Comparison of ENCODE assay signal across 9 cellular contexts in the genomic region with DNA sequence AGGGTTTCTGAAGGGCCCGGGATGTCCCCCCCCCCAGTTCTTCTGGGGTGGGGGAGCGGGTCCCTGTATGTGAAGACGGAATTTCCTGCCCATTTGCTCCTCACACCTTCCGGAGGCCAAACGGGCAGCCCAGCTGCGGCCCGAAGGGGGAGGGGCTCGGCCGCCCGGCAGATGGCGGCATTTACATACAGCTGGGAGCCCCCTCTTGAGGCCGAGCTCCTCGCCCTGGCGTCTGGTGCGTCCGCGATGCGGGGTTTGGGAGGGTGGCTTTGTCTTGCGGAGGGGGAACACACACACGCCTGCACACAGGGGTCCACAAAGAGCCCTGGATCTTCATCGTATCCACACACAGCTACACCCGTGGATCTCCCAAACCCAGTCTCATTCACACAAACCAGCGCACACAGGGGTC. TPM values are rescaled to one million over a fixed set of nuclear protein-coding genes. Genes with fewer than 3 reads are reported as not detected.
DNase-seq lines count a peak whose midpoint lies in the region; ATAC-seq and TF ChIP-seq lines count a peak whose summit lies in the region.
"Had no signal": no experiment of that assay in that cellular context is flagged by ENCODE, and none has a peak within 500 bp of the region (broad histone marks: within the 10 kb centered on the region; RNA-seq: fewer than 3 reads in every experiment).

No MANE protein-coding gene starts in this region.

- H3K4me3 ChIP-seq in astrocyte of the cerebellum (ENCODE audit: low read depth, low read length): peak overlapping the region; percentile 8

- DNase-seq in COLO668 (lab: John Stamatoyannopoulos, UW; ENCODE audit: unreplicated experiment): peak; percentile 94
- DNase-seq in NCI-H748 (lab: John Stamatoyannopoulos, UW; ENCODE audit: unreplicated experiment): peak; percentile 98
- DNase-seq in astrocyte of the cerebellum (ENCODE audit: low read depth): no peak
- DNase-seq in left lobe of liver (ENCODE audit: low spot score): no peak
- no peak for DNase-seq in amniotic stem cell (lab: John Stamatoyannopoulos, UW)

- ATAC-seq in HG03108 (IDR thresholded peaks at IDR 0.05; ENCODE audit: unreplicated experiment) (peak; percentile 57), left lobe of liver (peak; percentile 40), HG02588 (IDR thresholded peaks at IDR 0.05; ENCODE audit: unreplicated experiment) (no peak), HG03135 (IDR thresholded peaks at IDR 0.05; ENCODE audit: unreplicated experiment) (no peak)

- in situ Hi-C loops in astrocyte of the cerebellum (cut with HindIII; ENCODE audit: low sequenced_read_pairs): no loop called here

- peak; percentile 43 for TF ChIP-seq CTCF in astrocyte of the cerebellum (IDR thresholded peaks at IDR 0.05; ENCODE audit: low read depth, low read length, missing control alignments)

RNA-seq across cellular contexts. Expression of a gene that starts 0.9 kb away (rescaled TPM):
- total RNA-seq in left lobe of liver: not detected

RNA-seq across cellular contexts. Expression of a gene that starts 17.1 kb away (rescaled TPM):
- not detected for total RNA-seq in left lobe of liver
- total RNA-seq: renal cortical epithelial cell had no signal

RNA-seq across cellular contexts. Expression of a gene that starts 17.2 kb away (rescaled TPM):
- 31.7 TPM for total RNA-seq in left lobe of liver

RNA-seq across cellular contexts. Expression of a gene that starts 34.8 kb away (rescaled TPM):
- 0.43 TPM for total RNA-seq in left lobe of liver

RNA-seq across cellular contexts. Expression of a gene that starts 42.1 kb away (rescaled TPM):
- total RNA-seq in left lobe of liver: 6.6 TPM

Comparison
In these comparisons a context has a peak if more than half of its experiments do, and no peak if none do; other contexts are left out.
1. DNase-seq: peak in COLO668 (single experiment) and NCI-H748 (single experiment); none in astrocyte of the cerebellum (single experiment), left lobe of liver (single experiment) and amniotic stem cell (single experiment).
2. ATAC-seq: peak in HG03108 (single experiment) and left lobe of liver (single experiment); none in HG02588 (single experiment) and HG03135 (single experiment).